In genomic region chr5:69295088-69295754, GRCh38 we compare ENCODE assay signal across 11 cellular contexts. TPM values are rescaled to one million over a fixed set of nuclear protein-coding genes. Genes with fewer than 3 reads are reported as not detected.
DNase-seq lines count a peak whose midpoint lies in the region; ATAC-seq and TF ChIP-seq lines count a peak whose summit lies in the region.
"Had no signal": no experiment of that assay in that cellular context is flagged by ENCODE, and none has a peak within 500 bp of the region (broad histone marks: within the 10 kb centered on the region; RNA-seq: fewer than 3 reads in every experiment).

No MANE protein-coding gene starts in this region.

- H3K36me3 ChIP-seq in GM23248 (ENCODE audit: low read depth), result no peaks in the 10 kb centered on the region
- H3K36me3 ChIP-seq in RWPE2 (ENCODE audit: low read depth), result peaks cover 10% of the 10 kb centered on the region
- no peaks in the 10 kb centered on the region for H3K36me3 ChIP-seq in endodermal cell (ENCODE audit: control insufficient read depth, insufficient read depth, low read length)
- H3K36me3 ChIP-seq in neutrophil, result peaks cover 83% of the 10 kb centered on the region

- H3K79me2 ChIP-seq in GM23248 (ENCODE audit: insufficient read depth), result no peaks in the 10 kb centered on the region

- H3F3A ChIP-seq in GM23248 (ENCODE audit: insufficient read depth), result peaks cover 4% of the 10 kb centered on the region; the same call in 1 of the 2 replicates

- no peaks in the 10 kb centered on the region for H3K27me3 Mint-ChIP-seq in endodermal cell (ENCODE audit: insufficient read depth)

- H3K27me3 ChIP-seq in GM23248 (replicated peaks; ENCODE audit: insufficient read depth) (no peaks in the 10 kb centered on the region), RWPE2 (ENCODE audit: insufficient read depth, poor library complexity, severe bottlenecking) (no peaks in the 10 kb centered on the region), endodermal cell (ENCODE audit: control insufficient read depth, insufficient read depth, low read length, poor library complexity, severe bottlenecking) (no peaks in the 10 kb centered on the region), neutrophil (no peaks in the 10 kb centered on the region)

- no peaks in the 10 kb centered on the region for H3K9me2 ChIP-seq in GM23248 (ENCODE audit: insufficient read depth)

- peak overlapping the region; percentile 31 for H3K27ac Mint-ChIP-seq in endodermal cell

- ATAC-seq in RWPE2 (ENCODE audit: low read depth) (peak; percentile 79), HG03571 (IDR thresholded peaks at IDR 0.05; ENCODE audit: unreplicated experiment) (no peak), GM19328 (IDR thresholded peaks at IDR 0.05; ENCODE audit: unreplicated experiment) (no peak)

- TF ChIP-seq CTCF in RWPE2 (IDR thresholded peaks at IDR 0.05; ENCODE audit: poor library complexity, severe bottlenecking), result no peak
- no peak for TF ChIP-seq CTCF in endodermal cell (conservative IDR thresholded peaks at IDR 0.05)
- TF ChIP-seq CTCF in neutrophil (IDR thresholded peaks at IDR 0.05), result no peak

- peaks cover 33% of the 10 kb centered on the region for H3K4me1 Mint-ChIP-seq in endodermal cell
- H3K4me1 Mint-ChIP-seq: neural crest cell had no signal

- no peaks in the 10 kb centered on the region for H3K36me3 Mint-ChIP-seq in endodermal cell (ENCODE audit: low read depth)

- H3K4me1 ChIP-seq in GM23248 (ENCODE audit: insufficient read depth), result peaks cover 4% of the 10 kb centered on the region; the same call in 1 of the 2 replicates
- no peaks in the 10 kb centered on the region for H3K4me1 ChIP-seq in RWPE2 (ENCODE audit: insufficient read depth, poor library complexity, severe bottlenecking)
- H3K4me1 ChIP-seq in endodermal cell (ENCODE audit: control insufficient read depth, insufficient read depth, low read length), result peaks cover 8% of the 10 kb centered on the region
- H3K4me1 ChIP-seq in neutrophil (ENCODE audit: control insufficient read depth in 1 of 2, insufficient read depth in 1 of 2, low read depth in 1 of 2, low read length in 1 of 2), result peaks cover 6 to 7% of the 10 kb centered on the region in 2 experiments

- in situ Hi-C loops in GM23248 (cut with MboI), result no loop called here

- peak overlapping the region; percentile 45 for H2AFZ ChIP-seq in GM23248

- no peak overlapping the region for H3K4me3 Mint-ChIP-seq in endodermal cell
- H3K4me3 Mint-ChIP-seq: neural crest cell had no signal

- WGBS in GM23248 (ENCODE audit: low coverage in 1 of 2, low lambda C conversion rate in 2 of 2, missing lambda C conversion rate in 2 of 2), 2 experiments, result 51% methylated on average over 10 of the region's 10 CpGs
- 81 to 92% methylated on average over 4 to 9 of the region's 10 CpGs for WGBS in endodermal cell (ENCODE audit: insufficient coverage in 1 of 2, insufficient read length in 1 of 2), 2 experiments

- H3K4me2 ChIP-seq in GM23248 (ENCODE audit: unreplicated experiment), result no peak overlapping the region

- no peaks in the 10 kb centered on the region for H4K20me1 ChIP-seq in GM23248 (ENCODE audit: insufficient read depth)

- H3K9me3 Mint-ChIP-seq in endodermal cell, result no peaks in the 10 kb centered on the region
- H3K9me3 Mint-ChIP-seq: neural crest cell had no signal

- DNase-seq in GM23248 (peak; percentile 68), RWPE2 (ENCODE audit: low spot score) (no peak), endodermal cell (peak; percentile 48), T-helper 9 cell (no peak)
- DNase-seq: DMS 273 treated with DMSO at 0.1 percent for 48 hours; NCI-H524 treated with DMSO at 0.1 percent for 48 hours; stimulated activated CD4-positive, alpha-beta T cell treated with anti-CD3 and anti-CD28 coated beads, Interleukin-15, amount 100 ng/mL, for 24 hours had no signal

- H3K9me3 ChIP-seq in GM23248 (ENCODE audit: low read depth) (no peaks in the 10 kb centered on the region), RWPE2 (ENCODE audit: severe bottlenecking) (no peaks in the 10 kb centered on the region), endodermal cell (ENCODE audit: control insufficient read depth, low read length) (no peaks in the 10 kb centered on the region), neutrophil (no peaks in the 10 kb centered on the region)

- no peak overlapping the region for H3K4me3 ChIP-seq in GM23248
- no peak overlapping the region for H3K4me3 ChIP-seq in RWPE2 (ENCODE audit: severe bottlenecking)
- no peak overlapping the region for H3K4me3 ChIP-seq in endodermal cell (ENCODE audit: low read length)
- no peak overlapping the region for H3K4me3 ChIP-seq in neutrophil (ENCODE audit: low read depth in 1 of 2, low read length in 1 of 2)

- H3K9ac ChIP-seq in GM23248 (no peak overlapping the region), endodermal cell (ENCODE audit: extremely low read depth, low read length, poor library complexity, severe bottlenecking) (no peak overlapping the region)

- H3K27ac ChIP-seq in GM23248 (peak overlapping the region; percentile 4; the same call in 1 of the 2 replicates), RWPE2 (ENCODE audit: poor library complexity, severe bottlenecking) (peak overlapping the region; percentile 17), endodermal cell (ENCODE audit: low read depth, low read length) (no peak overlapping the region), neutrophil (peak overlapping the region; percentile 76)

RNA-seq across cellular contexts. Expression of gene CCDC125, which starts 37.4 kb away (rescaled TPM):
- 0.97 and 1.9 TPM in 2 replicates for total RNA-seq in GM23248 (2014; rRNA removed; shearing (Covaris generic))
- polyA plus RNA-seq in GM23248 (2016; fragmentation: Nextera tagmentation; extraction: Ambion mirVana), result 2.6 TPM in 2 replicates
- total RNA-seq in endodermal cell, result 1 to 10 TPM in 1 of 2 donors, under 1 TPM in 1; 0.38 to 7.3 TPM
- polyA plus RNA-seq in endodermal cell (2013, experiment 1 of 2), result 4.6 TPM
- 5.3 TPM for polyA plus RNA-seq in endodermal cell (2013, experiment 2 of 2)

Comparison
In these comparisons a context has a peak if more than half of its experiments do, and no peak if none do; other contexts are left out.
1. DNase-seq: peak in GM23248 (single experiment) and endodermal cell (single experiment); none in RWPE2 (single experiment) and T-helper 9 cell (single experiment).